24 cellular contexts compared by ENCODE assay signal in the genomic region with DNA sequence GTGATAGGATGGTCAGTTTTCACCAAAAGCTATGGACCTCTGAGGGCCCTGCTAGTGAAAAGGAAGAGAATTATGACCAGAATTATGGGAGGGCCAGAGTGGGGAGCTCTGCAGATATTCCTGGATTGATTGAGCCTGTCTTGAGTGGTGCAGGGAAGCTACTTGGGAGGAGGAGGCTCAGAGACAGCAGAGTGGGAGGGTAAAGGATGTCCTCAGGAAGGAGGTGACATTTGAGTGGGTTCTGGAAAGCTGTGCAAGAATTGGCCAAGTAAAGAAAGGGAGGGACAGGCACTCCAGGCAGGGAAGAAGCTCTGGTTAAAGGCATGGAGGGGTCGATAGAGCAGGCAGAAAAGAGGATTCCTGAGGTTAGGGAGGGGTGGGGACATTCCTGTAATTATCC. TPM values are rescaled to one million over a fixed set of nuclear protein-coding genes. Genes with fewer than 3 reads are reported as not detected.
DNase-seq lines count a peak whose midpoint lies in the region; ATAC-seq, FAIRE-seq and TF ChIP-seq lines count a peak whose summit lies in the region.
"Had no signal": no experiment of that assay in that cellular context is flagged by ENCODE, and none has a peak within 500 bp of the region (broad histone marks: within the 10 kb centered on the region; RNA-seq: fewer than 3 reads in every experiment).

No MANE protein-coding gene starts in this region.

- H3K9me3 Mint-ChIP-seq in activated naive CD4-positive, alpha-beta T cell treated with anti-CD3 and anti-CD28 coated beads, Interleukin-2, amount 50 U/mL, for 24 hours, result no peaks in the 10 kb centered on the region
- H3K9me3 Mint-ChIP-seq in activated naive CD4-positive, alpha-beta T cell treated with anti-CD3 and anti-CD28 coated beads, Interleukin-2, amount 50 U/mL, for 72 hours, result no peaks in the 10 kb centered on the region
- no peaks in the 10 kb centered on the region for H3K9me3 Mint-ChIP-seq in CD8-positive, alpha-beta memory T cell
- H3K9me3 Mint-ChIP-seq in progenitor cell of endocrine pancreas (ENCODE audit: low read depth), result no peaks in the 10 kb centered on the region

- H3K4me2 ChIP-seq in K562 (ENCODE audit: insufficient read depth, low read length), result no peak overlapping the region

- intact Hi-C loops in K562 (cut with micrococcal nuclease), result no loop called here

- POLR2A ChIA-PET in CD8-positive, alpha-beta memory T cell (lab: Charles Lee), result no interaction called here
- POLR2A ChIA-PET in K562 (lab: Yijun Ruan, JAX), result interaction anchor here (0.5 to 1.9 kb wide), 12 partner anchors 8 to 261 kb away, joined by 3 to 7 read pairs (median 3); no protein-coding TSS in a partner anchor

- H3K27ac ChIP-seq in CD8-positive, alpha-beta memory T cell (ENCODE audit: low read depth, low read length), result no peak overlapping the region
- H3K27ac ChIP-seq in K562 (ENCODE audit: extremely low read depth, low read depth, low read length), result no peak overlapping the region
- H3K27ac ChIP-seq: thoracic aorta had no signal

- H3K27me3 ChIP-seq in CD8-positive, alpha-beta memory T cell (ENCODE audit: insufficient read depth, low read length, poor library complexity, severe bottlenecking), result no peaks in the 10 kb centered on the region
- H3K27me3 ChIP-seq in K562 (ENCODE audit: control insufficient read depth in 2 of 2, insufficient read depth in 2 of 2, low read length in 2 of 2), result no peaks in the 10 kb centered on the region
- H3K27me3 ChIP-seq: heart left ventricle had no signal

- no TSS peak for BruUV-seq in K562 (replicated peaks; lab: Mats Ljungman, UMichigan)

- no peak overlapping the region for H3K9ac ChIP-seq in K562 (ENCODE audit: insufficient read depth in 1 of 2, low read depth in 2 of 2, low read length in 2 of 2)

- no peak for ATAC-seq in activated naive CD4-positive, alpha-beta T cell treated with anti-CD3 and anti-CD28 coated beads, Interleukin-2, amount 50 U/mL, for 72 hours
- ATAC-seq in K562 (no peak), omental fat pad (ENCODE audit: low FRiP score) (no peak), HG03354 (IDR thresholded peaks at IDR 0.05; ENCODE audit: poor library complexity, severe bottlenecking, unreplicated experiment) (no peak)
- ATAC-seq: left colon had no signal

- no peak for TF ChIP-seq POLR2A in K562 (conservative IDR thresholded peaks at IDR 0.05)

- peak overlapping the region; percentile 57 for H3K27ac Mint-ChIP-seq in activated naive CD4-positive, alpha-beta T cell treated with anti-CD3 and anti-CD28 coated beads, Interleukin-2, amount 50 U/mL, for 24 hours
- peak overlapping the region in 1 of 2 donors; percentile 82 for H3K27ac Mint-ChIP-seq in activated naive CD4-positive, alpha-beta T cell treated with anti-CD3 and anti-CD28 coated beads, Interleukin-2, amount 50 U/mL, for 72 hours
- peak overlapping the region in 6 of 8 donors; percentile 48 to 80 (median 65) for H3K27ac Mint-ChIP-seq in CD8-positive, alpha-beta memory T cell
- peak overlapping the region; percentile 31 for H3K27ac Mint-ChIP-seq in progenitor cell of endocrine pancreas

- H3K9me3 ChIP-seq in CD8-positive, alpha-beta memory T cell (ENCODE audit: low read length), result no peaks in the 10 kb centered on the region
- H3K9me3 ChIP-seq in K562 (replicated peaks; ENCODE audit: control insufficient read depth, insufficient read depth, low read depth, low read length), result no peaks in the 10 kb centered on the region
- H3K9me3 ChIP-seq: heart left ventricle had no signal

- peaks cover 61% of the 10 kb centered on the region for H3K79me2 ChIP-seq in K562 (ENCODE audit: control insufficient read depth, insufficient read depth, low read length)

- peaks cover 25% of the 10 kb centered on the region for H4K20me1 ChIP-seq in K562 (replicated peaks; ENCODE audit: control insufficient read depth, insufficient read depth, low read length)

- H3K4me1 Mint-ChIP-seq in activated naive CD4-positive, alpha-beta T cell treated with anti-CD3 and anti-CD28 coated beads, Interleukin-2, amount 50 U/mL, for 24 hours, result peaks cover 30% of the 10 kb centered on the region
- peaks cover 21 to 47% (median 34%) of the 10 kb centered on the region in 3 donors for H3K4me1 Mint-ChIP-seq in CD8-positive, alpha-beta memory T cell
- H3K4me1 Mint-ChIP-seq in progenitor cell of endocrine pancreas (ENCODE audit: low read depth), result no peaks in the 10 kb centered on the region

- 100% methylated on average over 1 of the region's 1 CpG for WGBS in K562 (ENCODE audit: insufficient coverage, low coverage, missing lambda C conversion rate)

- H3K4me3 ChIP-seq in CD8-positive, alpha-beta memory T cell (ENCODE audit: low read length), result no peak overlapping the region
- no peak overlapping the region for H3K4me3 ChIP-seq in K562
- H3K4me3 ChIP-seq: heart left ventricle, thoracic aorta had no signal

- no peak for DNase-seq in activated naive CD4-positive, alpha-beta T cell treated with anti-CD3 and anti-CD28 coated beads, Interleukin-2, amount 50 U/mL, for 72 hours (ENCODE audit: low spot score in 2 of 2)
- DNase-seq in CD8-positive, alpha-beta memory T cell, result no peak
- DNase-seq in K562 (ENCODE audit: extremely low read depth in 1 of 4, low spot score in 3 of 4) (no peak), progenitor cell of endocrine pancreas (ENCODE audit: low spot score, unreplicated experiment) (no peak), omental fat pad (ENCODE audit: low spot score) (no peak), NAMALWA (ENCODE audit: low spot score) (no peak)
- DNase-seq: activated CD4-positive, CD25-positive, alpha-beta regulatory T cell treated with anti-CD3 and anti-CD28 coated beads, Interleukin-2, amount 50 U/mL, for 72 hours; activated effector memory CD4-positive, alpha-beta T cell treated with Interleukin-2 at 50 U/mL for 16 hours; amygdala; C1 segment of cervical spinal cord; GF-D8; heart left ventricle; left colon; midbrain; NCI-H1048; NCI-H2029; NCI-H226; NCI-H774; OCI-M1; posterior cingulate gyrus had no signal

- in situ Hi-C loops in K562 (cut with MboI), result no loop called here

- peaks cover 5% of the 10 kb centered on the region for H3K4me1 ChIP-seq in CD8-positive, alpha-beta memory T cell (ENCODE audit: insufficient read depth, low read length)
- no peaks in the 10 kb centered on the region; a peak in 1 of 5 replicates for H3K4me1 ChIP-seq in K562 (replicated peaks in 1 of 2; ENCODE audit: control insufficient read depth in 2 of 2, insufficient read depth in 2 of 2, low read length in 2 of 2)

- H3K36me3 ChIP-seq in CD8-positive, alpha-beta memory T cell (ENCODE audit: insufficient read depth, low read length), result peaks cover 63% of the 10 kb centered on the region
- H3K36me3 ChIP-seq in K562 (ENCODE audit: control insufficient read depth, insufficient read depth, low read length), result peaks cover 86% of the 10 kb centered on the region

- TF ChIP-seq CTCF in K562 (IDR thresholded peaks at IDR 0.05 in 2 of 3, conservative IDR thresholded peaks at IDR 0.05 in 1 of 3; ENCODE audit: insufficient read depth in 2 of 3, low read depth in 1 of 3, low read length in 3 of 3) (no peak), progenitor cell of endocrine pancreas (IDR thresholded peaks at IDR 0.05; ENCODE audit: unreplicated experiment) (no peak), omental fat pad (IDR thresholded peaks at IDR 0.05) (no peak)

- CTCF ChIA-PET in CD8-positive, alpha-beta memory T cell (lab: Charles Lee), result interaction anchor here (0.7 kb wide), 1 partner anchor 263 kb away, joined by 5 read pairs; no protein-coding TSS in a partner anchor
- CTCF ChIA-PET in K562 (lab: Yijun Ruan, JAX; ENCODE audit: low intra/inter-chr PET ratio), result no interaction called here

- H2AFZ ChIP-seq in K562 (ENCODE audit: low read depth, low read length), result no peak overlapping the region

- peaks cover 16% of the 10 kb centered on the region for H3K36me3 Mint-ChIP-seq in activated naive CD4-positive, alpha-beta T cell treated with anti-CD3 and anti-CD28 coated beads, Interleukin-2, amount 50 U/mL, for 24 hours
- H3K36me3 Mint-ChIP-seq in activated naive CD4-positive, alpha-beta T cell treated with anti-CD3 and anti-CD28 coated beads, Interleukin-2, amount 50 U/mL, for 72 hours, result peaks cover 11 to 27% of the 10 kb centered on the region in 2 donors
- H3K36me3 Mint-ChIP-seq in CD8-positive, alpha-beta memory T cell, result peaks cover 3 to 80% (median 20%) of the 10 kb centered on the region in 3 donors
- peaks cover 20% of the 10 kb centered on the region for H3K36me3 Mint-ChIP-seq in progenitor cell of endocrine pancreas (ENCODE audit: insufficient read depth)

- no peaks in the 10 kb centered on the region for H3K9me1 ChIP-seq in K562 (ENCODE audit: control insufficient read depth, insufficient read depth, low read length)

- no peak for FAIRE-seq in K562 (lab: Jason Lieb, UNC)
- FAIRE-seq: HTR-8/SVneo had no signal

- no peak for TF ChIP-seq EP300 in K562 (IDR thresholded peaks at IDR 0.05; ENCODE audit: low read length)

- no peak overlapping the region for H3K4me3 Mint-ChIP-seq in activated naive CD4-positive, alpha-beta T cell treated with anti-CD3 and anti-CD28 coated beads, Interleukin-2, amount 50 U/mL, for 24 hours
- no peak overlapping the region for H3K4me3 Mint-ChIP-seq in CD8-positive, alpha-beta memory T cell
- no peak overlapping the region for H3K4me3 Mint-ChIP-seq in progenitor cell of endocrine pancreas (ENCODE audit: low read depth)

- no peak for TF ChIP-seq RAD21 in K562 (CRISPR knock-in tag; conservative IDR thresholded peaks at IDR 0.05 in 1 of 2, IDR thresholded peaks at IDR 0.05 in 1 of 2)

- no peaks in the 10 kb centered on the region for H3K27me3 Mint-ChIP-seq in activated naive CD4-positive, alpha-beta T cell treated with anti-CD3 and anti-CD28 coated beads, Interleukin-2, amount 50 U/mL, for 24 hours
- no peaks in the 10 kb centered on the region for H3K27me3 Mint-ChIP-seq in CD8-positive, alpha-beta memory T cell
- H3K27me3 Mint-ChIP-seq in progenitor cell of endocrine pancreas, result no peaks in the 10 kb centered on the region

RNA-seq across cellular contexts. Expression of gene RNF4, which starts 24.1 kb away (rescaled TPM):
- total RNA-seq in activated naive CD4-positive, alpha-beta T cell treated with anti-CD3 and anti-CD28 coated beads, Interleukin-2, amount 50 U/mL, for 72 hours, result 10 to 100 TPM; 76.0 to 91.1 TPM
- 10 to 100 TPM; 95.4 to 98.1 TPM for total RNA-seq in CD8-positive, alpha-beta memory T cell
- polyA plus RNA-seq in CD8-positive, alpha-beta memory T cell, result 94.8 TPM
- total RNA-seq in K562 (2011; cell fraction: chromatin; rRNA removed; ENCODE audit: low replicate concordance), result 223 and 256 TPM in 2 replicates
- 134 and 146 TPM in 2 replicates for total RNA-seq in K562 (2011; cell fraction: nucleolus; rRNA removed)
- 170 and 171 TPM in 2 replicates for total RNA-seq in K562 (2011; cell fraction: nucleoplasm; rRNA removed)
- total RNA-seq in K562 (2014; rRNA removed), result 32.1 and 35.5 TPM in 2 replicates
- total RNA-seq in K562 (2014; rRNA removed; fragmentation: Illumina TruSeq; extraction: Trizol), result 38.0 and 40.9 TPM in 2 replicates
- 46.0 and 47.1 TPM in 2 replicates for total RNA-seq in K562 (2015; rRNA removed; fragmentation: Illumina TruSeq; extraction: Trizol)
- 43.5 and 49.1 TPM in 2 replicates for total RNA-seq in K562 (2021)
- polyA plus RNA-seq in K562 (2011; rRNA removed), result 51.5 and 54.7 TPM in 2 replicates
- polyA plus RNA-seq in K562 (2011; cell fraction: cytosol; rRNA removed), result 44.6 and 45.9 TPM in 2 replicates
- polyA plus RNA-seq in K562 (2011; cell fraction: nucleus; rRNA removed), result 74.6 and 75.8 TPM in 2 replicates
- 34.3 and 38.0 TPM in 2 replicates for polyA plus RNA-seq in K562 (2012)
- 40.4 and 44.8 TPM in 2 replicates for polyA plus RNA-seq in K562 (2014; fragmentation: Illumina TruSeq; extraction: Trizol)
- polyA plus RNA-seq in K562 (2014; fragmentation: Nextera tagmentation; extraction: Ambion mirVana), result 10 to 100 TPM; 19.2 to 59.3 TPM
- polyA plus RNA-seq in K562 (2014; rRNA removed), result 32.6 and 35.2 TPM in 2 replicates
- polyA minus RNA-seq in K562 (2011; rRNA and poly(A)+ RNA removed), result 56.5 and 61.8 TPM in 2 replicates
- polyA minus RNA-seq in K562 (2011; cell fraction: cytosol; rRNA and poly(A)+ RNA removed), result 35.3 and 43.3 TPM in 2 replicates
- polyA minus RNA-seq in K562 (2011; cell fraction: nucleus; rRNA and poly(A)+ RNA removed), result 68.3 and 94.6 TPM in 2 replicates
- total RNA-seq in progenitor cell of endocrine pancreas, result 44.2 and 49.5 TPM in 2 replicates
- total RNA-seq in omental fat pad, result 10 to 100 TPM; 38.5 to 90.1 (median 44.5) TPM

RNA-seq across cellular contexts. Expression of gene FAM193A, which starts 43.5 kb away (rescaled TPM):
- total RNA-seq in activated naive CD4-positive, alpha-beta T cell treated with anti-CD3 and anti-CD28 coated beads, Interleukin-2, amount 50 U/mL, for 72 hours, result 10 to 100 TPM; 31.0 to 32.4 TPM
- 10 to 100 TPM; 25.8 to 26.9 TPM for total RNA-seq in CD8-positive, alpha-beta memory T cell
- 4.9 TPM for polyA plus RNA-seq in CD8-positive, alpha-beta memory T cell
- 72.1 and 83.0 TPM in 2 replicates for total RNA-seq in K562 (2011; cell fraction: chromatin; rRNA removed; ENCODE audit: low replicate concordance)
- 38.9 and 45.9 TPM in 2 replicates for total RNA-seq in K562 (2011; cell fraction: nucleolus; rRNA removed)
- total RNA-seq in K562 (2011; cell fraction: nucleoplasm; rRNA removed), result 36.3 and 46.0 TPM in 2 replicates
- total RNA-seq in K562 (2014; rRNA removed) (10.5 and 11.7 TPM in 2 replicates), K562 (2014; rRNA removed; fragmentation: Illumina TruSeq; extraction: Trizol) (8.5 and 9.2 TPM in 2 replicates), K562 (2015; rRNA removed; fragmentation: Illumina TruSeq; extraction: Trizol) (9.7 and 10.6 TPM in 2 replicates), K562 (2021) (23.8 and 24.6 TPM in 2 replicates), progenitor cell of endocrine pancreas (48.1 and 53.4 TPM in 2 replicates), omental fat pad (10 to 100 TPM; 16.7 to 30.1 (median 24.9) TPM)
- polyA plus RNA-seq in K562 (2011; rRNA removed) (5.3 and 5.7 TPM in 2 replicates), K562 (2014; fragmentation: Illumina TruSeq; extraction: Trizol) (15.3 and 16.2 TPM in 2 replicates), K562 (2014; fragmentation: Nextera tagmentation; extraction: Ambion mirVana) (under 1 TPM; 0.46 to 0.55 TPM), K562 (2014; rRNA removed) (9.5 and 9.6 TPM in 2 replicates)
- polyA plus RNA-seq in K562 (2011; cell fraction: cytosol; rRNA removed), result 6.2 and 7.3 TPM in 2 replicates
- 15.6 and 25.6 TPM in 2 replicates for polyA plus RNA-seq in K562 (2011; cell fraction: nucleus; rRNA removed)
- polyA plus RNA-seq in K562 (2012), result 15.9 and 16.0 TPM in 2 replicates
- polyA minus RNA-seq in K562 (2011; rRNA and poly(A)+ RNA removed), result 13.8 and 14.6 TPM in 2 replicates
- polyA minus RNA-seq in K562 (2011; cell fraction: cytosol; rRNA and poly(A)+ RNA removed), result 16.5 and 17.6 TPM in 2 replicates
- 16.0 and 19.1 TPM in 2 replicates for polyA minus RNA-seq in K562 (2011; cell fraction: nucleus; rRNA and poly(A)+ RNA removed)
